17 cellular contexts compared by ENCODE assay signal in the genomic region with DNA sequence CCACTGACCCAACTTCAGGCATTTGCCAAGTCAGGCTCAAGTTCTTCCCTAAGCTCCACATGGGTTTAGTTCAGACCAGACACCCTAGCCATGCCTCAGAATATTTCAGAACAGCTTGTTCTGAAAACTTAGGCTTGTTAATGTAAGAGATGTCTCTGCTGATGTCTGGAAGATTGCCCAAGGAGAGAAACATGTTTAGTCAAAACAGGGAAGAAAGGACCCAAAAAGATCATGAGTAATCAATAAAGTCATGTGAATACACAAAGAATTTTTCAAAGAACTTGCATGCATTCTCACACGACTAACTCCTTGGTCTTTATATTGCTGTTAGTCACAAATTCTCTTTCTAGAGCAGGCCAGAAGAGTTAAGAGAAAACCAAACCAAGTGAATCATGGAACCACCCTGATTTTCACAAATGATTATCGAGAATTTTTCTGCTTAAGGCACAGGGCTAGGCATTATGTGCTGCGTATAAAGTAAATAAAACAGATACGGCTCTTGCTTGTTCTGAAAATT.
DNase-seq lines count a peak whose midpoint lies in the region; ATAC-seq and TF ChIP-seq lines count a peak whose summit lies in the region.
"Had no signal": no experiment of that assay in that cellular context is flagged by ENCODE, and none has a peak within 500 bp of the region (broad histone marks: within the 10 kb centered on the region; RNA-seq: fewer than 3 reads in every experiment).

No MANE protein-coding gene starts in this region.

- no peak for ATAC-seq in activated naive CD8-positive, alpha-beta T cell treated with anti-CD3 and anti-CD28 coated beads, Interleukin-2, amount 50 U/mL, for 24 hours
- peak; percentile 48 for ATAC-seq in activated T-helper 17 cell treated with anti-CD3 and anti-CD28 coated beads, Interleukin-2, amount 50 U/mL, for 72 hours (replicated peaks)
- ATAC-seq in GM21825 (IDR thresholded peaks at IDR 0.05; ENCODE audit: unreplicated experiment) = no peak
- ATAC-seq: Panc1, Right ventricle myocardium inferior had no signal

- no peak overlapping the region for H3K4me3 ChIP-seq in suprapubic skin
- H3K4me3 ChIP-seq: MG63 had no signal

- no peak for TF ChIP-seq EP300 in suprapubic skin (IDR thresholded peaks at IDR 0.05)

- H3K36me3 Mint-ChIP-seq in activated naive CD8-positive, alpha-beta T cell treated with anti-CD3 and anti-CD28 coated beads, Interleukin-2, amount 50 U/mL, for 24 hours (ENCODE audit: low read depth) = no peaks in the 10 kb centered on the region
- no peaks in the 10 kb centered on the region for H3K36me3 Mint-ChIP-seq in activated naive CD8-positive, alpha-beta T cell treated with anti-CD3 and anti-CD28 coated beads for 36 hours
- peaks cover 9% of the 10 kb centered on the region for H3K36me3 Mint-ChIP-seq in activated T-helper 17 cell treated with anti-CD3 and anti-CD28 coated beads, Interleukin-2, amount 50 U/mL, for 72 hours (ENCODE audit: low read depth)

- no peaks in the 10 kb centered on the region for H3K9me3 ChIP-seq in suprapubic skin

- H3K27ac ChIP-seq in epithelial cell of prostate (peak overlapping the region; percentile 22), suprapubic skin (peak overlapping the region; percentile 33)

- no peak for DNase-seq in activated naive CD8-positive, alpha-beta T cell treated with anti-CD3 and anti-CD28 coated beads, Interleukin-2, amount 50 U/mL, for 24 hours
- DNase-seq in activated naive CD8-positive, alpha-beta T cell treated with anti-CD3 and anti-CD28 coated beads for 36 hours = no peak
- DNase-seq in epithelial cell of prostate (ENCODE audit: low read depth, low spot score) = no peak
- DNase-seq in suprapubic skin (ENCODE audit: low spot score in 2 of 2) = no peak
- no peak for DNase-seq in SHP77 (lab: John Stamatoyannopoulos, UW)
- DNase-seq: COR-L47, DMS153, EL, H7, MG63, NCI-H1092 treated with DMSO at 0.1 percent for 48 hours, NCI-H1694, NCI-H510A treated with DMSO at 0.1 percent for 48 hours had no signal

- no peak for TF ChIP-seq POLR2A in suprapubic skin (IDR thresholded peaks at IDR 0.05)

- H3K27me3 Mint-ChIP-seq in activated naive CD8-positive, alpha-beta T cell treated with anti-CD3 and anti-CD28 coated beads, Interleukin-2, amount 50 U/mL, for 24 hours = no peaks in the 10 kb centered on the region
- peaks cover 3% of the 10 kb centered on the region for H3K27me3 Mint-ChIP-seq in activated naive CD8-positive, alpha-beta T cell treated with anti-CD3 and anti-CD28 coated beads for 36 hours
- H3K27me3 Mint-ChIP-seq in activated T-helper 17 cell treated with anti-CD3 and anti-CD28 coated beads, Interleukin-2, amount 50 U/mL, for 72 hours = no peaks in the 10 kb centered on the region

- H3K27ac Mint-ChIP-seq in activated naive CD8-positive, alpha-beta T cell treated with anti-CD3 and anti-CD28 coated beads, Interleukin-2, amount 50 U/mL, for 24 hours = peak overlapping the region; percentile 39
- no peak overlapping the region for H3K27ac Mint-ChIP-seq in activated naive CD8-positive, alpha-beta T cell treated with anti-CD3 and anti-CD28 coated beads for 36 hours
- peak overlapping the region; percentile 86 for H3K27ac Mint-ChIP-seq in activated T-helper 17 cell treated with anti-CD3 and anti-CD28 coated beads, Interleukin-2, amount 50 U/mL, for 72 hours

- H3K36me3 ChIP-seq in suprapubic skin = no peaks in the 10 kb centered on the region
- H3K36me3 ChIP-seq: MG63 had no signal

- no peaks in the 10 kb centered on the region for H3K27me3 ChIP-seq in suprapubic skin
- H3K27me3 ChIP-seq: MG63 had no signal

- H3K4me3 Mint-ChIP-seq in activated naive CD8-positive, alpha-beta T cell treated with anti-CD3 and anti-CD28 coated beads, Interleukin-2, amount 50 U/mL, for 24 hours = no peak overlapping the region
- no peak overlapping the region for H3K4me3 Mint-ChIP-seq in activated naive CD8-positive, alpha-beta T cell treated with anti-CD3 and anti-CD28 coated beads for 36 hours
- peak overlapping the region; percentile 24 for H3K4me3 Mint-ChIP-seq in activated T-helper 17 cell treated with anti-CD3 and anti-CD28 coated beads, Interleukin-2, amount 50 U/mL, for 72 hours

- peaks cover 14% of the 10 kb centered on the region for H3K4me1 ChIP-seq in suprapubic skin

- 89% methylated on average over 4 of the region's 4 CpGs for WGBS in suprapubic skin

- TF ChIP-seq CTCF in suprapubic skin (IDR thresholded peaks at IDR 0.05) = no peak

- H3K9me3 Mint-ChIP-seq in activated naive CD8-positive, alpha-beta T cell treated with anti-CD3 and anti-CD28 coated beads, Interleukin-2, amount 50 U/mL, for 24 hours = no peaks in the 10 kb centered on the region
- H3K9me3 Mint-ChIP-seq in activated naive CD8-positive, alpha-beta T cell treated with anti-CD3 and anti-CD28 coated beads for 36 hours = no peaks in the 10 kb centered on the region
- no peaks in the 10 kb centered on the region for H3K9me3 Mint-ChIP-seq in activated T-helper 17 cell treated with anti-CD3 and anti-CD28 coated beads, Interleukin-2, amount 50 U/mL, for 72 hours

- H3K4me1 Mint-ChIP-seq in activated naive CD8-positive, alpha-beta T cell treated with anti-CD3 and anti-CD28 coated beads, Interleukin-2, amount 50 U/mL, for 24 hours = peaks cover 22% of the 10 kb centered on the region
- peaks cover 9% of the 10 kb centered on the region for H3K4me1 Mint-ChIP-seq in activated naive CD8-positive, alpha-beta T cell treated with anti-CD3 and anti-CD28 coated beads for 36 hours
- H3K4me1 Mint-ChIP-seq in activated T-helper 17 cell treated with anti-CD3 and anti-CD28 coated beads, Interleukin-2, amount 50 U/mL, for 72 hours = peaks cover 17% of the 10 kb centered on the region
